Comparison of ENCODE assay signal across 1 cellular context in the genomic region with DNA sequence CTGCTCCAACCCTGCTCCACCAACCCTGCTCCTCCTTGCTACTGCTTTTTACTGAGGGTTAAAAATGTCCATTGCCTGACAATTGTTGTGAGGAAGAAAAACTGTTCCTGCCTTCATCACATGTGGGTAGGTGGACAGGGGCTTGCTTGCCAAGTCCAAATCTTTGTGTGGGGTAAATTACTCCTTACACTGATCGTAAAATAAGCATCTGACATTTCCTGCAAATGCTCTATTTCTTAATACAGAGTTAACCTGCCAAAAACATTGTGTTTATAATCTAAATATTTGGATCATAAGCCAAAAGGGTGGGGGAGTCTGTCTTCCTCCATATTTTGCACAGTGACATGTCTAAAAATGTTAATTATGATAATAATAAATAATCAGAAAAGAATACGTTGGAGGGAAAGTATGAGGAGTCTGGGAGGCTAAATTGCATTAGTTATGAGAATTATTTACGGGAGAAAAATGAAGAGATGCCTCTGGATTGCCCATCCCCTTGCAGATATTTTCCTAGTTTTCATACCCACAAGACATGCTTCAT.
TF ChIP-seq lines count a peak whose summit lies in the region.

No MANE protein-coding gene starts in this region.

TF ChIP-seq in GM23338, 12 proteins besides CTCF, POLR2A, EP300 and RAD21 (continued from another document):
- TF ChIP-seq, protein P1, sequence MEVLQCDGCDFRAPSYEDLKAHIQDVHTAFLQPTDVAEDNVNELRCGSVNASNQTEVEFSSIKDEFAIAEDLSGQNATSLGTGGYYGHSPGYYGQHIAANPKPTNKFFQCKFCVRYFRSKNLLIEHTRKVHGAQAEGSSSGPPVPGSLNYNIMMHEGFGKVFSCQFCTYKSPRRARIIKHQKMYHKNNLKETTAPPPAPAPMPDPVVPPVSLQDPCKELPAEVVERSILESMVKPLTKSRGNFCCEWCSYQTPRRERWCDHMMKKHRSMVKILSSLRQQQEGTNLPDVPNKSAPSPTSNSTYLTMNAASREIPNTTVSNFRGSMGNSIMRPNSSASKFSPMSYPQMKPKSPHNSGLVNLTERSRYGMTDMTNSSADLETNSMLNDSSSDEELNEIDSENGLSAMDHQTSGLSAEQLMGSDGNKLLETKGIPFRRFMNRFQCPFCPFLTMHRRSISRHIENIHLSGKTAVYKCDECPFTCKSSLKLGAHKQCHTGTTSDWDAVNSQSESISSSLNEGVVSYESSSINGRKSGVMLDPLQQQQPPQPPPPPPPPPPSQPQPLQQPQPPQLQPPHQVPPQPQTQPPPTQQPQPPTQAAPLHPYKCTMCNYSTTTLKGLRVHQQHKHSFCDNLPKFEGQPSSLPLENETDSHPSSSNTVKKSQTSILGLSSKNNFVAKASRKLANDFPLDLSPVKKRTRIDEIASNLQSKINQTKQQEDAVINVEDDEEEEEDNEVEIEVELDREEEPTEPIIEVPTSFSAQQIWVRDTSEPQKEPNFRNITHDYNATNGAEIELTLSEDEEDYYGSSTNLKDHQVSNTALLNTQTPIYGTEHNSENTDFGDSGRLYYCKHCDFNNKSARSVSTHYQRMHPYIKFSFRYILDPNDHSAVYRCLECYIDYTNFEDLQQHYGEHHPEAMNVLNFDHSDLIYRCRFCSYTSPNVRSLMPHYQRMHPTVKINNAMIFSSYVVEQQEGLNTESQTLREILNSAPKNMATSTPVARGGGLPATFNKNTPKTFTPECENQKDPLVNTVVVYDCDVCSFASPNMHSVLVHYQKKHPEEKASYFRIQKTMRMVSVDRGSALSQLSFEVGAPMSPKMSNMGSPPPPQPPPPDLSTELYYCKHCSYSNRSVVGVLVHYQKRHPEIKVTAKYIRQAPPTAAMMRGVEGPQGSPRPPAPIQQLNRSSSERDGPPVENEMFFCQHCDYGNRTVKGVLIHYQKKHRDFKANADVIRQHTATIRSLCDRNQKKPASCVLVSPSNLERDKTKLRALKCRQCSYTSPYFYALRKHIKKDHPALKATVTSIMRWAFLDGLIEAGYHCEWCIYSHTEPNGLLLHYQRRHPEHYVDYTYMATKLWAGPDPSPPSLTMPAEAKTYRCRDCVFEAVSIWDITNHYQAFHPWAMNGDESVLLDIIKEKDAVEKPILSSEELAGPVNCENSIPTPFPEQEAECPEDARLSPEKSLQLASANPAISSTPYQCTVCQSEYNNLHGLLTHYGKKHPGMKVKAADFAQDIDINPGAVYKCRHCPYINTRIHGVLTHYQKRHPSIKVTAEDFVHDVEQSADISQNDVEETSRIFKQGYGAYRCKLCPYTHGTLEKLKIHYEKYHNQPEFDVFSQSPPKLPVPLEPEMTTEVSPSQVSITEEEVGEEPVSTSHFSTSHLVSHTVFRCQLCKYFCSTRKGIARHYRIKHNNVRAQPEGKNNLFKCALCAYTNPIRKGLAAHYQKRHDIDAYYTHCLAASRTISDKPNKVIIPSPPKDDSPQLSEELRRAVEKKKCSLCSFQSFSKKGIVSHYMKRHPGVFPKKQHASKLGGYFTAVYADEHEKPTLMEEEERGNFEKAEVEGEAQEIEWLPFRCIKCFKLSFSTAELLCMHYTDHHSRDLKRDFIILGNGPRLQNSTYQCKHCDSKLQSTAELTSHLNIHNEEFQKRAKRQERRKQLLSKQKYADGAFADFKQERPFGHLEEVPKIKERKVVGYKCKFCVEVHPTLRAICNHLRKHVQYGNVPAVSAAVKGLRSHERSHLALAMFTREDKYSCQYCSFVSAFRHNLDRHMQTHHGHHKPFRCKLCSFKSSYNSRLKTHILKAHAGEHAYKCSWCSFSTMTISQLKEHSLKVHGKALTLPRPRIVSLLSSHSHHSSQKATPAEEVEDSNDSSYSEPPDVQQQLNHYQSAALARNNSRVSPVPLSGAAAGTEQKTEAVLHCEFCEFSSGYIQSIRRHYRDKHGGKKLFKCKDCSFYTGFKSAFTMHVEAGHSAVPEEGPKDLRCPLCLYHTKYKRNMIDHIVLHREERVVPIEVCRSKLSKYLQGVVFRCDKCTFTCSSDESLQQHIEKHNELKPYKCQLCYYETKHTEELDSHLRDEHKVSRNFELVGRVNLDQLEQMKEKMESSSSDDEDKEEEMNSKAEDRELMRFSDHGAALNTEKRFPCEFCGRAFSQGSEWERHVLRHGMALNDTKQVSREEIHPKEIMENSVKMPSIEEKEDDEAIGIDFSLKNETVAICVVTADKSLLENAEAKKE (CRISPR knock-in tag; IDR thresholded peaks at IDR 0.05) = no peak
- TF ChIP-seq, protein P2, sequence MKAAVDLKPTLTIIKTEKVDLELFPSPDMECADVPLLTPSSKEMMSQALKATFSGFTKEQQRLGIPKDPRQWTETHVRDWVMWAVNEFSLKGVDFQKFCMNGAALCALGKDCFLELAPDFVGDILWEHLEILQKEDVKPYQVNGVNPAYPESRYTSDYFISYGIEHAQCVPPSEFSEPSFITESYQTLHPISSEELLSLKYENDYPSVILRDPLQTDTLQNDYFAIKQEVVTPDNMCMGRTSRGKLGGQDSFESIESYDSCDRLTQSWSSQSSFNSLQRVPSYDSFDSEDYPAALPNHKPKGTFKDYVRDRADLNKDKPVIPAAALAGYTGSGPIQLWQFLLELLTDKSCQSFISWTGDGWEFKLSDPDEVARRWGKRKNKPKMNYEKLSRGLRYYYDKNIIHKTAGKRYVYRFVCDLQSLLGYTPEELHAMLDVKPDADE (IDR thresholded peaks at IDR 0.05) = no peak
- TF ChIP-seq ZNF114 (CRISPR knock-in tag; IDR thresholded peaks at IDR 0.05) (no peak), STAT1 (IDR thresholded peaks at IDR 0.05; ENCODE audit: unreplicated experiment) (no peak), CREB1 (CRISPR knock-in tag; IDR thresholded peaks at IDR 0.05; ENCODE audit: low read depth) (no peak), EZH2 (IDR thresholded peaks at IDR 0.05; ENCODE audit: low read depth, unreplicated experiment) (no peak), POLR2AphosphoS5 (IDR thresholded peaks at IDR 0.05; ENCODE audit: low read depth) (no peak), JUNB (IDR thresholded peaks at IDR 0.05; ENCODE audit: unreplicated experiment) (no peak), ZNF331 (CRISPR knock-in tag; IDR thresholded peaks at IDR 0.05; ENCODE audit: low read depth) (no peak)
- TF ChIP-seq, protein P3, sequence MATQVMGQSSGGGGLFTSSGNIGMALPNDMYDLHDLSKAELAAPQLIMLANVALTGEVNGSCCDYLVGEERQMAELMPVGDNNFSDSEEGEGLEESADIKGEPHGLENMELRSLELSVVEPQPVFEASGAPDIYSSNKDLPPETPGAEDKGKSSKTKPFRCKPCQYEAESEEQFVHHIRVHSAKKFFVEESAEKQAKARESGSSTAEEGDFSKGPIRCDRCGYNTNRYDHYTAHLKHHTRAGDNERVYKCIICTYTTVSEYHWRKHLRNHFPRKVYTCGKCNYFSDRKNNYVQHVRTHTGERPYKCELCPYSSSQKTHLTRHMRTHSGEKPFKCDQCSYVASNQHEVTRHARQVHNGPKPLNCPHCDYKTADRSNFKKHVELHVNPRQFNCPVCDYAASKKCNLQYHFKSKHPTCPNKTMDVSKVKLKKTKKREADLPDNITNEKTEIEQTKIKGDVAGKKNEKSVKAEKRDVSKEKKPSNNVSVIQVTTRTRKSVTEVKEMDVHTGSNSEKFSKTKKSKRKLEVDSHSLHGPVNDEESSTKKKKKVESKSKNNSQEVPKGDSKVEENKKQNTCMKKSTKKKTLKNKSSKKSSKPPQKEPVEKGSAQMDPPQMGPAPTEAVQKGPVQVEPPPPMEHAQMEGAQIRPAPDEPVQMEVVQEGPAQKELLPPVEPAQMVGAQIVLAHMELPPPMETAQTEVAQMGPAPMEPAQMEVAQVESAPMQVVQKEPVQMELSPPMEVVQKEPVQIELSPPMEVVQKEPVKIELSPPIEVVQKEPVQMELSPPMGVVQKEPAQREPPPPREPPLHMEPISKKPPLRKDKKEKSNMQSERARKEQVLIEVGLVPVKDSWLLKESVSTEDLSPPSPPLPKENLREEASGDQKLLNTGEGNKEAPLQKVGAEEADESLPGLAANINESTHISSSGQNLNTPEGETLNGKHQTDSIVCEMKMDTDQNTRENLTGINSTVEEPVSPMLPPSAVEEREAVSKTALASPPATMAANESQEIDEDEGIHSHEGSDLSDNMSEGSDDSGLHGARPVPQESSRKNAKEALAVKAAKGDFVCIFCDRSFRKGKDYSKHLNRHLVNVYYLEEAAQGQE (IDR thresholded peaks at IDR 0.05; ENCODE audit: unreplicated experiment) = no peak
TF ChIP-seq in GM23338: peak in this region for 0.
